9 cellular contexts compared by ENCODE assay signal in the genomic region with DNA sequence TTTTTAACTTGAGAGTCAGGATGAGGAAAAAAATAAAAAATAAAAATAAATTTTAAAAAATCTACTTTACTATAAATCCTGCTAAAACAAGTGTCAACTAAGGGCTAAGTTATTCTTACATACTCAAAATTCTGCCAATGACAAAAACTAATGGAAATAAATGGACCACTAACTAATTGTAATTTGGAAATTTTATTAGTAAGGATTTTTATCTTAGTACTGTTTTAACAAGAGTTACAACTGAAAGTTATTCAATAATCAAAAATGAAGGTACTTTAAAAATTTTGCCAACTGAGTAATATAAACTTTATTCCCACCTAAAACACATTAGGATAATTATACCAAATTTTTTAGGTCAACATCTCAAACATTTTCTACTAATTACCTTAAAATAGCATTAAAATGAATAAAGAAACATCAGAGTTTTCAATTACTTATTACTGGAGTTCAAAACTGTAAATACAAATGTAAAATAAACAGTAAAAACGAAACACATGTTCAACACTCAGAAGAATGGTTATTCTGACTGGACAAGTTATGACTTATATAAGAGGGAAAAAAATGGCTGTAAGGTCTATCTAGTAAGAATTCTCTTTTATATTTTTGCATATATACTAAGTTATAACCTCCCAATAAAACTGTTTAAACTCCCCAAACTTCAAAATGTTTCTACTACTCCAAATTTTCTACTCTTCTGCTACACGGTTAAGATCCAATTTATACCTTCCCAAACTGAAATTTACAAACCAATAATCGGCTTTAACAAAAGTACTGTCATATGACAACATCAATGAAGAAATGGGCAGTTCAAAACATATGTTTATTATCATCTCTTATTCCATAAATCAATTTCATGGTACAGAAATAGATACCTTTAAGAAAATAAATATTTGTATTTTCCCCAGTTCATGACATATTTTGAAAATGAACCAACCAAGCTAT. TPM values are rescaled to one million over a fixed set of nuclear protein-coding genes. Genes with fewer than 3 reads are reported as not detected.
DNase-seq lines count a peak whose midpoint lies in the region; ATAC-seq and TF ChIP-seq lines count a peak whose summit lies in the region.
"Had no signal": no experiment of that assay in that cellular context is flagged by ENCODE, and none has a peak within 500 bp of the region (broad histone marks: within the 10 kb centered on the region; RNA-seq: fewer than 3 reads in every experiment).

No MANE protein-coding gene starts in this region.

- peaks cover 58% of the 10 kb centered on the region for H3K36me3 ChIP-seq in DOHH2 (ENCODE audit: control insufficient read depth, low read length)
- H3K36me3 ChIP-seq in RWPE2 (ENCODE audit: low read depth) = peaks cover 47% of the 10 kb centered on the region
- H3K36me3 ChIP-seq in parathyroid adenoma (ENCODE audit: control insufficient read depth, insufficient read depth, low read length) = no peaks in the 10 kb centered on the region

- no peak for TF ChIP-seq CTCF in DOHH2 (IDR thresholded peaks at IDR 0.05; ENCODE audit: low read depth, low read length, poor library complexity, severe bottlenecking)
- TF ChIP-seq CTCF in RWPE2 (IDR thresholded peaks at IDR 0.05; ENCODE audit: poor library complexity, severe bottlenecking) = no peak
- no peak for TF ChIP-seq CTCF in epithelial cell of proximal tubule (conservative IDR thresholded peaks at IDR 0.05; ENCODE audit: low read depth, low read length)
- no peak for TF ChIP-seq CTCF in parathyroid adenoma (IDR thresholded peaks at IDR 0.05)

- H3K9ac ChIP-seq in parathyroid adenoma = no peak overlapping the region

- H3K4me1 ChIP-seq in DOHH2 (ENCODE audit: control insufficient read depth, low read length) = peaks cover 26% of the 10 kb centered on the region
- H3K4me1 ChIP-seq in RWPE2 (ENCODE audit: insufficient read depth, poor library complexity, severe bottlenecking) = peaks cover 14% of the 10 kb centered on the region
- peaks cover 6% of the 10 kb centered on the region for H3K4me1 ChIP-seq in parathyroid adenoma

- H3K27me3 ChIP-seq in DOHH2 (ENCODE audit: control insufficient read depth, low read length) = no peaks in the 10 kb centered on the region
- no peaks in the 10 kb centered on the region for H3K27me3 ChIP-seq in RWPE2 (ENCODE audit: insufficient read depth, poor library complexity, severe bottlenecking)
- no peaks in the 10 kb centered on the region for H3K27me3 ChIP-seq in parathyroid adenoma (ENCODE audit: control insufficient read depth, insufficient read depth, low read length)

- no peaks in the 10 kb centered on the region for H3K9me2 ChIP-seq in DOHH2 (replicated peaks; ENCODE audit: control insufficient read depth, low read length)

- peaks cover 12% of the 10 kb centered on the region for H3F3A ChIP-seq in DOHH2 (ENCODE audit: control insufficient read depth, insufficient read depth)

- no peak for ATAC-seq in RWPE2 (ENCODE audit: low read depth)
- no peak for ATAC-seq in HG02981 (IDR thresholded peaks at IDR 0.05; ENCODE audit: unreplicated experiment)

- H3K9me3 ChIP-seq in DOHH2 (ENCODE audit: control insufficient read depth, insufficient read depth, low read length) (no peaks in the 10 kb centered on the region), RWPE2 (ENCODE audit: severe bottlenecking) (no peaks in the 10 kb centered on the region), parathyroid adenoma (ENCODE audit: control insufficient read depth, low read length) (no peaks in the 10 kb centered on the region)

- no peak overlapping the region for H2AFZ ChIP-seq in parathyroid adenoma

- peaks cover 9% of the 10 kb centered on the region; the same call in 1 of the 2 replicates for H4K20me1 ChIP-seq in DOHH2 (ENCODE audit: control insufficient read depth, insufficient read depth, low read depth, low read length)

- H3K4me2 ChIP-seq in DOHH2 (ENCODE audit: low read length) (peak overlapping the region; percentile 75), parathyroid adenoma (ENCODE audit: low read length) (peak overlapping the region; percentile 94)

- H3K4me3 ChIP-seq in DOHH2 (ENCODE audit: low read length) (peak overlapping the region; percentile 76), RWPE2 (ENCODE audit: severe bottlenecking) (peak overlapping the region; percentile 90), epithelial cell of proximal tubule (ENCODE audit: low read depth, low read length) (peak overlapping the region; percentile 91), parathyroid adenoma (ENCODE audit: low read depth, low read length) (peak overlapping the region; percentile 87)

- DNase-seq in RWPE2 (ENCODE audit: low spot score) (no peak), epithelial cell of proximal tubule (ENCODE audit: low read depth) (no peak), cerebellum (ENCODE audit: low spot score) (no peak), EL (no peak)
- DNase-seq in activated CD4-positive, CD25-positive, alpha-beta regulatory T cell (lab: John Stamatoyannopoulos, UW) = no peak
- DNase-seq: nucleus accumbens had no signal

- H3K27ac ChIP-seq in DOHH2 (ENCODE audit: low read depth, low read length) (no peak overlapping the region), RWPE2 (ENCODE audit: poor library complexity, severe bottlenecking) (no peak overlapping the region), parathyroid adenoma (peak overlapping the region; percentile 90)

- H3K79me2 ChIP-seq in DOHH2 (ENCODE audit: control insufficient read depth, low read length) (peaks cover 75% of the 10 kb centered on the region), parathyroid adenoma (peaks cover 38% of the 10 kb centered on the region)

RNA-seq across cellular contexts. Expression of gene HECTD1, which starts 2.7 kb away (rescaled TPM):
- 92.5 and 101 TPM in 2 replicates for total RNA-seq in epithelial cell of proximal tubule
- 290 TPM for total RNA-seq in cerebellum
